In genomic region chr3:10178892-10179291, GRCh38 we compare ENCODE assay signal across 23 cellular contexts.
"Had no signal": no experiment of that assay in that cellular context is flagged by ENCODE, and none has a peak within 500 bp of the region (broad histone marks: within the 10 kb centered on the region; RNA-seq: fewer than 3 reads in every experiment).

No MANE protein-coding gene starts in this region.

- H3K4me3 Mint-ChIP-seq: activated naive CD4-positive, alpha-beta T cell treated with anti-CD3 and anti-CD28 coated beads, Interleukin-2, amount 10 ng/mL, durations not matched to agents 7 days and 5 days; dendritic cell treated with granulocyte-macrophage colony-stimulating factor and Interleukin-4, amounts not matched to agents 40 ng/mL and 50 ng/mL, for 4 days; nephron had no signal

- DNase-seq: activated CD4-positive, alpha-beta T cell treated with anti-CD3 and anti-CD28 coated beads for 1 hour; activated CD4-positive, alpha-beta T cell treated with anti-CD3 and anti-CD28 coated beads, Interleukin-2, amount 50 U/mL, for 4 hours; activated effector memory CD4-positive, alpha-beta T cell treated with anti-CD3 and anti-CD28 coated beads, Interleukin-2, amount 50 U/mL, for 16 hours; activated naive CD4-positive, alpha-beta T cell treated with anti-CD3 and anti-CD28 coated beads, Interleukin-2, amount 10 ng/mL, durations not matched to agents 7 days and 5 days; activated T-cell treated with anti-CD3 and anti-CD28 coated beads for 4 hours; brain microvascular endothelial cell; caudate nucleus; effector CD4-positive, alpha-beta T cell; erythroblast; foreskin fibroblast; heart right ventricle; left colon; lower lobe of right lung; ovary; spleen; stimulated activated CD4-positive, alpha-beta T cell treated with anti-CD3 and anti-CD28 coated beads, Interleukin-4, amount 100 ng/mL, for 1 hour; stimulated activated naive CD4-positive, alpha-beta T cell treated with Interleukin-2 at 50 U/mL for 16 hours; upper lobe of right lung had no signal

- H3K27ac Mint-ChIP-seq: activated naive CD4-positive, alpha-beta T cell treated with anti-CD3 and anti-CD28 coated beads, Interleukin-2, amount 10 ng/mL, durations not matched to agents 7 days and 5 days; dendritic cell treated with granulocyte-macrophage colony-stimulating factor and Interleukin-4, amounts not matched to agents 40 ng/mL and 50 ng/mL, for 4 days; nephron had no signal

- H3K4me1 Mint-ChIP-seq: nephron had no signal

- ATAC-seq: heart right ventricle, left colon, lower lobe of right lung, upper lobe of right lung had no signal

- H3K9me3 Mint-ChIP-seq: activated naive CD4-positive, alpha-beta T cell treated with anti-CD3 and anti-CD28 coated beads, Interleukin-2, amount 10 ng/mL, durations not matched to agents 7 days and 5 days; dendritic cell treated with granulocyte-macrophage colony-stimulating factor and Interleukin-4, amounts not matched to agents 40 ng/mL and 50 ng/mL, for 4 days; nephron had no signal

- H3K9me3 ChIP-seq: ascending aorta, heart right ventricle, lower lobe of right lung, neutrophil, ovary, prostate gland, spleen, upper lobe of right lung had no signal

- H3K27me3 Mint-ChIP-seq: activated naive CD4-positive, alpha-beta T cell treated with anti-CD3 and anti-CD28 coated beads, Interleukin-2, amount 10 ng/mL, durations not matched to agents 7 days and 5 days; dendritic cell treated with granulocyte-macrophage colony-stimulating factor and Interleukin-4, amounts not matched to agents 40 ng/mL and 50 ng/mL, for 4 days had no signal
